In the genomic region with DNA sequence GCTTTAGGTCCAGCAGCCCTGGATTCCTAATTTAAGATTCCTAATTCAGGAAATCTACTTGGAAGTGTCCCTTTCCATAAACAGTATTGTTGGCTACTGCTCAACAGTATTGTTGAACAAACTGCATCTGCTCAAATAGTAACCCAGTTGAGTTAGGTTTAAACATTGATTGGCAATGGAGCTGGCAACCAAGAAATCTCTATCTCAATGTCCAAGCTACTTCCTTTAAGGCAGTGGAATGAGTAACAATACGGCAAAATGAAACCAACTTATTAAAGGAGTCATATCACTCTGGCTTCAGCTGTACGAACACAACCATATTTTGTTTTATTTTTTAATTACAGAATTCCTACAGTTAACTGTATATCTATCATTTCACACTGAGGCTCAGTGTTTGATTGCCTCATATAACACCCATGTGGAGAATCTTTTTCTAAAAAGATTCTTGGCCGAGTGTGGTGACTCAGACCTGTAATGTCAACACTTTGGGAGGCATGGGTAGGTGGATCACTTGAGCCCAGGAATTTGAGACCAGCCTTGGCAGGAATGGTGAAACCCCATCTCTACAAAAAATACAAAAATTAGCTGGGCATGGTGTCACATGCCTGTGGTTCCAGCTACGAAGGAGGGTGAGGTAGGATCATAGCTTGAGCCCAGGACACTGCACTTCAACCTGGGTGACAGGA, we compare ENCODE assay signal across 16 cellular contexts.
DNase-seq lines count a peak whose midpoint lies in the region; TF ChIP-seq lines count a peak whose summit lies in the region.
"Had no signal": no experiment of that assay in that cellular context is flagged by ENCODE, and none has a peak within 500 bp of the region (broad histone marks: within the 10 kb centered on the region; RNA-seq: fewer than 3 reads in every experiment).

No MANE protein-coding gene starts in this region.

- H3K4me3 ChIP-seq in ACC112 (ENCODE audit: low read depth, low read length) (peak overlapping the region; percentile 33; the same call in 1 of the 2 replicates), astrocyte of the spinal cord (ENCODE audit: low read depth, low read length) (no peak overlapping the region), Karpas-422 (ENCODE audit: low read length) (no peak overlapping the region), sigmoid colon (no peak overlapping the region)
- H3K4me3 ChIP-seq: thyroid gland had no signal

- H3K4me1 ChIP-seq in ACC112 (ENCODE audit: control insufficient read depth, insufficient read depth, low read length, unreplicated experiment): peaks cover 20% of the 10 kb centered on the region
- H3K4me1 ChIP-seq in Karpas-422 (ENCODE audit: low read length): no peaks in the 10 kb centered on the region
- H3K4me1 ChIP-seq in sigmoid colon: no peaks in the 10 kb centered on the region
- H3K4me1 ChIP-seq: parathyroid adenoma, thyroid gland had no signal

- no peaks in the 10 kb centered on the region for H3K9me3 Mint-ChIP-seq in HFFc6

- 68 to 78% methylated on average over 4 of the region's 4 CpGs for WGBS in sigmoid colon, 2 donors

- H3K27me3 ChIP-seq in ACC112 (ENCODE audit: insufficient read depth, low read length) (no peaks in the 10 kb centered on the region), Karpas-422 (ENCODE audit: low read length) (no peaks in the 10 kb centered on the region), sigmoid colon (no peaks in the 10 kb centered on the region)
- H3K27me3 ChIP-seq: thyroid gland had no signal

- H3K9me3 ChIP-seq in Karpas-422 (ENCODE audit: low read length) (no peaks in the 10 kb centered on the region), sigmoid colon (no peaks in the 10 kb centered on the region)
- H3K9me3 ChIP-seq: thyroid gland had no signal

- H3K36me3 ChIP-seq in ACC112 (ENCODE audit: insufficient read depth, low read length) (no peaks in the 10 kb centered on the region), Karpas-422 (ENCODE audit: insufficient read depth, low read length) (no peaks in the 10 kb centered on the region; the same call in 1 of the 2 replicates), sigmoid colon (no peaks in the 10 kb centered on the region)
- H3K36me3 ChIP-seq: thyroid gland had no signal

- no peaks in the 10 kb centered on the region for H4K20me1 ChIP-seq in Karpas-422 (ENCODE audit: insufficient read depth, low read depth, low read length)

- TF ChIP-seq EP300 in sigmoid colon (IDR thresholded peaks at IDR 0.05): no peak

- H2AFZ ChIP-seq in ACC112 (ENCODE audit: low read length, unreplicated experiment) (no peak overlapping the region), Karpas-422 (ENCODE audit: low read length) (no peak overlapping the region)
- H2AFZ ChIP-seq: parathyroid adenoma had no signal

- no peak overlapping the region for H3K4me3 Mint-ChIP-seq in HFFc6

- H3K4me1 Mint-ChIP-seq in HFFc6 (ENCODE audit: low read depth): peaks cover 18% of the 10 kb centered on the region

- H3K9me2 ChIP-seq in Karpas-422 (replicated peaks; ENCODE audit: insufficient read depth, low read length): no peaks in the 10 kb centered on the region

- H3K36me3 Mint-ChIP-seq in HFFc6 (ENCODE audit: low read depth): no peaks in the 10 kb centered on the region; the same call in none of the 2 replicates

- H3K79me2 ChIP-seq in ACC112 (ENCODE audit: control insufficient read depth, insufficient read depth, low read length, unreplicated experiment) (no peaks in the 10 kb centered on the region), Karpas-422 (ENCODE audit: low read length) (no peaks in the 10 kb centered on the region)
- H3K79me2 ChIP-seq: parathyroid adenoma had no signal

- no peak for TF ChIP-seq CTCF in HFFc6 (IDR thresholded peaks at IDR 0.05)
- TF ChIP-seq CTCF in astrocyte of the spinal cord (IDR thresholded peaks at IDR 0.05; ENCODE audit: low read depth, low read length): no peak
- no peak for TF ChIP-seq CTCF in sigmoid colon (IDR thresholded peaks at IDR 0.05)

- no peak for TF ChIP-seq POLR2A in sigmoid colon (IDR thresholded peaks at IDR 0.05)

- H3K27me3 Mint-ChIP-seq in HFFc6 (ENCODE audit: insufficient read depth): peaks cover 2% of the 10 kb centered on the region; the same call in 1 of the 2 replicates

- no peak overlapping the region for H3K4me2 ChIP-seq in Karpas-422 (ENCODE audit: low read depth, low read length, poor library complexity, severe bottlenecking)
- H3K4me2 ChIP-seq: KMS-11 had no signal

- no peak overlapping the region for H3K9ac ChIP-seq in Karpas-422 (ENCODE audit: low read length)
- H3K9ac ChIP-seq: KMS-11, parathyroid adenoma had no signal

- DNase-seq in HFFc6: peak; percentile 30
- peak; percentile 46 for DNase-seq in astrocyte of the spinal cord (ENCODE audit: low read depth, low spot score)
- DNase-seq in kidney glomerular epithelial cell (lab: John Stamatoyannopoulos, UW): peak; percentile 2
- no peak for DNase-seq in Karpas-422
- no peak for DNase-seq in DMS79 (lab: John Stamatoyannopoulos, UW)
- DNase-seq in NOMO-1 treated with DMSO at 0.1 percent for 48 hours (lab: John Stamatoyannopoulos, UW; ENCODE audit: unreplicated experiment): no peak
- DNase-seq in sigmoid colon: no peak
- DNase-seq: activated effector memory CD4-positive, alpha-beta T cell treated with anti-CD3 and anti-CD28 coated beads, Interleukin-2, amount 50 U/mL, for 16 hours; central memory CD4-positive, alpha-beta T cell; midbrain; NCI-H1694; SIG-M5; thyroid gland had no signal

- peak overlapping the region; percentile 43 for H3K27ac Mint-ChIP-seq in HFFc6

- peak overlapping the region; percentile 45 for H3K27ac ChIP-seq in ACC112 (ENCODE audit: low read depth, low read length)
- H3K27ac ChIP-seq in Karpas-422 (ENCODE audit: low read length): no peak overlapping the region
- H3K27ac ChIP-seq in sigmoid colon: no peak overlapping the region
- H3K27ac ChIP-seq: KMS-11, parathyroid adenoma, thyroid gland had no signal

- in situ Hi-C loops in astrocyte of the spinal cord (cut with HindIII; ENCODE audit: low sequenced_read_pairs): no loop called here

- intact Hi-C loops in sigmoid colon (cut with DNase I): no loop called here

Comparison
In these comparisons a context has a peak if more than half of its experiments do, and no peak if none do; other contexts are left out.
1. DNase-seq: peak in HFFc6 (single experiment), astrocyte of the spinal cord (single experiment) and kidney glomerular epithelial cell (single experiment); none in Karpas-422 (single experiment), DMS79 (single experiment), NOMO-1 treated with DMSO at 0.1 percent for 48 hours (single experiment) and sigmoid colon (single experiment).